ENCODE assay signal across 18 cellular contexts in genomic region chr6:96468281-96468680, GRCh38.
"Had no signal": no experiment of that assay in that cellular context is flagged by ENCODE, and none has a peak within 500 bp of the region (broad histone marks: within the 10 kb centered on the region; RNA-seq: fewer than 3 reads in every experiment).

No MANE protein-coding gene starts in this region.

- H3K27ac Mint-ChIP-seq: activated CD4-positive, alpha-beta memory T cell treated with anti-CD3 and anti-CD28 coated beads for 36 hours; activated CD4-positive, alpha-beta T cell treated with anti-CD3 and anti-CD28 coated beads, Interleukin-2, amount 10 ng/mL, durations not matched to agents 7 days and 5 days; activated naive CD8-positive, alpha-beta T cell treated with anti-CD3 and anti-CD28 coated beads, Interleukin-2, amount 10 ng/mL, durations not matched to agents 7 days and 5 days; T-helper 17 cell had no signal

- H3K9ac ChIP-seq: KMS-11 had no signal

- H3K27me3 ChIP-seq: adrenal gland had no signal

- H3K36me3 Mint-ChIP-seq: activated CD4-positive, alpha-beta memory T cell treated with anti-CD3 and anti-CD28 coated beads for 36 hours; activated naive CD8-positive, alpha-beta T cell treated with anti-CD3 and anti-CD28 coated beads, Interleukin-2, amount 10 ng/mL, durations not matched to agents 7 days and 5 days had no signal

- H3K9me3 Mint-ChIP-seq: activated CD4-positive, alpha-beta T cell treated with anti-CD3 and anti-CD28 coated beads, Interleukin-2, amount 10 ng/mL, durations not matched to agents 7 days and 5 days; activated naive CD8-positive, alpha-beta T cell treated with anti-CD3 and anti-CD28 coated beads, Interleukin-2, amount 10 ng/mL, durations not matched to agents 7 days and 5 days had no signal

- H3K9me3 ChIP-seq: adrenal gland had no signal

- ATAC-seq: T-helper 17 cell had no signal

- H3K4me3 ChIP-seq: adrenal gland had no signal

- H3K36me3 ChIP-seq: adrenal gland had no signal

- H3K27ac ChIP-seq: adrenal gland, KMS-11, VCaP had no signal

- DNase-seq: activated CD4-positive, alpha-beta memory T cell treated with anti-CD3 and anti-CD28 coated beads for 36 hours; activated CD4-positive, alpha-beta T cell treated with anti-CD3 and anti-CD28 coated beads, Interleukin-2, amount 10 ng/mL, durations not matched to agents 7 days and 5 days; activated CD4-positive, CD25-positive, alpha-beta regulatory T cell; activated CD8-positive, alpha-beta memory T cell treated with anti-CD3 and anti-CD28 coated beads, Interleukin-2, amount 50 U/mL, for 48 hours; activated naive CD4-positive, alpha-beta T cell treated with anti-CD3 and anti-CD28 coated beads, Interleukin-2, amount 50 U/mL, for 16 hours; activated naive CD8-positive, alpha-beta T cell treated with anti-CD3 and anti-CD28 coated beads, Interleukin-2, amount 10 ng/mL, durations not matched to agents 7 days and 5 days; activated T-cell treated with anti-CD3 and anti-CD28 coated beads, Interleukin-2, amount 50 U/mL, for 1 hour; NCI-H1092; NCI-H1417 treated with DMSO at 0.1 percent for 48 hours; NCI-H2029; NCI-H2107; NCI-H226; NCI-H82; SIG-M5; T-helper 17 cell had no signal

- H3K4me3 Mint-ChIP-seq: activated CD4-positive, alpha-beta memory T cell treated with anti-CD3 and anti-CD28 coated beads for 36 hours; activated CD4-positive, alpha-beta T cell treated with anti-CD3 and anti-CD28 coated beads, Interleukin-2, amount 10 ng/mL, durations not matched to agents 7 days and 5 days; activated naive CD8-positive, alpha-beta T cell treated with anti-CD3 and anti-CD28 coated beads, Interleukin-2, amount 10 ng/mL, durations not matched to agents 7 days and 5 days; T-helper 17 cell had no signal
